31 cellular contexts compared by ENCODE assay signal in the genomic region with DNA sequence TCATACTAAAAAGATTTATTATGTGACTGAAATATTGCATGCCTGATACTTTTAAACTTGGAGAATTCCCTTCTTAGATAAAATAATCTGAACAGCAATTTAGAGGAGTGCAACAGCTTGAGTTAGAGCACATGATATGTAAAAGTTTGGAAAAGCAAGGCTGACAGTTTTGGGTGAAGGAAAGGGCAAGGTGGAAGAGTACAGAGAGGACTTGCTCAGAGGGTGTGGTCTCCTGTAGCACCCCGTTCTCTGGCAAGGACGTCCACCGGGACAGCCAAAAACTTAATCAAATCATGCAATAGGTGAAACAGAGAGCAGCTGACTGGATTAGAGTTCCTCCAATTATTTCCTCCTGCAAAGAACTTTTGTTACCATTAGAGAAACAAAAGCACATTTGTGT.
"Had no signal": no experiment of that assay in that cellular context is flagged by ENCODE, and none has a peak within 500 bp of the region (broad histone marks: within the 10 kb centered on the region; RNA-seq: fewer than 3 reads in every experiment).

No MANE protein-coding gene starts in this region.

- H3K9me3 ChIP-seq: adrenal gland, body of pancreas, breast epithelium, MG63 had no signal

- H3K27me3 ChIP-seq: adrenal gland, body of pancreas, breast epithelium, MG63 had no signal

- H3K36me3 ChIP-seq: adrenal gland, breast epithelium, MG63, WERI-Rb-1 had no signal

- ATAC-seq: activated CD8-positive, alpha-beta T cell treated with anti-CD3 and anti-CD28 coated beads for 36 hours; body of pancreas had no signal

- H3K4me2 ChIP-seq: PC-9 had no signal

- H2AFZ ChIP-seq: PC-9 had no signal

- DNase-seq: activated CD4-positive, alpha-beta T cell treated with anti-CD3 and anti-CD28 coated beads for 1 hour; activated CD4-positive, alpha-beta T cell treated with anti-CD3 and anti-CD28 coated beads, Interleukin-2, amount 10 ng/mL, durations not matched to agents 24 days and 14 days; activated CD4-positive, alpha-beta T cell treated with anti-CD3 and anti-CD28 coated beads, Interleukin-2, amount 50 U/mL, for 4 hours; activated CD4-positive, CD25-positive, alpha-beta regulatory T cell; activated CD8-positive, alpha-beta T cell treated with anti-CD3 and anti-CD28 coated beads for 36 hours; activated gamma-delta T cell; activated naive CD4-positive, alpha-beta T cell treated with Interleukin-2 at 50 U/mL for 16 hours; activated naive CD8-positive, alpha-beta T cell treated with anti-CD3 and anti-CD28 coated beads, Interleukin-2, amount 10 ng/mL, durations not matched to agents 7 days and 5 days; activated T-cell treated with anti-CD3 and anti-CD28 coated beads, Interleukin-2, amount 50 U/mL, for 24 hours; body of pancreas; Kasumi-1; KBM-7; MG63; NCI-H1048; NCI-H1105 treated with DMSO at 0.1 percent for 48 hours; NCI-H1436; NCI-H2029; NCI-H2171; NCI-H510A; NCI-H526; NCI-H748 treated with DMSO at 0.1 percent for 48 hours; NK-92 treated with Interleukin-12 subunit alpha and Interleukin-12 subunit beta, amount 100 ng/mL, for 24 hours; PC-9; Right ventricle myocardium superior; T1000; WERI-Rb-1 had no signal

- H3K4me1 ChIP-seq: adrenal gland, body of pancreas, breast epithelium had no signal

- FAIRE-seq: astrocyte, RCC 7860 had no signal

- H3K4me3 ChIP-seq: adrenal gland, body of pancreas, breast epithelium, MG63, PC-9 had no signal

- H3K27ac ChIP-seq: adrenal gland, body of pancreas, breast epithelium, PC-9, RWPE1, WERI-Rb-1 had no signal
